In the genomic region with DNA sequence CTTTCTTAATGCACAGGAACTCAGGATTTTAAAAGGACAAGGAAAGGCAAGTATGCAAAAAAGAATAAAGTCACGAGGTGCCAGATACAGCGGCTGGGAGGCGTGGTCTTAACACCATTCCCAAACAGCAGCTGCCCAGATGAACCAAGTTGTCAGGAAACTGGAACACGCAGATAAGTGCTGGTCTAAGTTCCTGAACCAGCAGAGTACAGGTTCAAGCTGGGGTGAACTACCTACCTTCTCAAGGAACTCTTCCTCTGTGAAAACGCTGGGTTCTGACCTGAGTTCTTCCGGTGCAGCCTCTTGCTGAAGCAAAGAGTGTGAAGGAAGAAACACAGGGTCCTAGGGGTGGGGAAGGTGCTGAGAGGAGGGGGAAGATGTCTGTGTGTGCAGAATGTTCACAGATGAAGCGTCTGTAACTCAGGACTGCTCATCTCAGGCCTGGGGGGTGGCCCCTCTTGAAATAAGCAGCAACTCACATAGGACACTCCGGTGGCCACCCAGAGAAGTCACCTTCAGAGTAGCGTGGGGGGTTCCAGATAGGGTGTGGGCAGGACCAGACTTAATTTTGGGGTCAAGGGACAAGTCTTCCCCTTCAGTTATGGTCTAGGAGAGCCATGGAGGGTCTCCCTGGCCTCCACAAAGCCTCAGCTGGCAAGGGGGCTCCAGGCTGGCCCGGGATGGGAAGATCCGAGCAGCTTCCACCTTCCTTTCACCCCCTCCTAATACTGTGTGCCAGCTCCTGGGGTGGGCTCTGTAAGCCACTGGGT, we compare ENCODE assay signal across 2 cellular contexts.
A peak's percentile ranks its signal among the peaks of the same experiment; 100 is the strongest.
TF ChIP-seq lines count a peak whose summit lies in the region.

No MANE protein-coding gene starts in this region.

TF ChIP-seq in liver, 16 proteins besides CTCF, POLR2A, EP300 and RAD21:
- TF ChIP-seq RXRA (IDR thresholded peaks at IDR 0.05) (peak in 1 of 2 donors; percentile 7), NR2F2 (IDR thresholded peaks at IDR 0.05) (peak; percentile 64), EGR1 (IDR thresholded peaks at IDR 0.05; ENCODE audit: low read depth in 2 of 2) (no peak)
- TF ChIP-seq, protein P1, sequence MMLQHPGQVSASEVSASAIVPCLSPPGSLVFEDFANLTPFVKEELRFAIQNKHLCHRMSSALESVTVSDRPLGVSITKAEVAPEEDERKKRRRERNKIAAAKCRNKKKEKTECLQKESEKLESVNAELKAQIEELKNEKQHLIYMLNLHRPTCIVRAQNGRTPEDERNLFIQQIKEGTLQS (IDR thresholded peaks at IDR 0.05), result no peak
TF ChIP-seq in liver: peak in this region for 2.

TF ChIP-seq in HepG2, 621 proteins besides CTCF, POLR2A, EP300 and RAD21:
- TF ChIP-seq GABPA (IDR thresholded peaks at IDR 0.05; ENCODE audit: low read depth, low read length), result no peak
- no peak for TF ChIP-seq GABPA (CRISPR knock-in tag; IDR thresholded peaks at IDR 0.05; ENCODE audit: low read depth)
- TF ChIP-seq, protein P2, sequence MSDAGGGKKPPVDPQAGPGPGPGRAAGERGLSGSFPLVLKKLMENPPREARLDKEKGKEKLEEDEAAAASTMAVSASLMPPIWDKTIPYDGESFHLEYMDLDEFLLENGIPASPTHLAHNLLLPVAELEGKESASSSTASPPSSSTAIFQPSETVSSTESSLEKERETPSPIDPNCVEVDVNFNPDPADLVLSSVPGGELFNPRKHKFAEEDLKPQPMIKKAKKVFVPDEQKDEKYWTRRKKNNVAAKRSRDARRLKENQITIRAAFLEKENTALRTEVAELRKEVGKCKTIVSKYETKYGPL (CRISPR knock-in tag; IDR thresholded peaks at IDR 0.05), result no peak
- TF ChIP-seq, protein P3, sequence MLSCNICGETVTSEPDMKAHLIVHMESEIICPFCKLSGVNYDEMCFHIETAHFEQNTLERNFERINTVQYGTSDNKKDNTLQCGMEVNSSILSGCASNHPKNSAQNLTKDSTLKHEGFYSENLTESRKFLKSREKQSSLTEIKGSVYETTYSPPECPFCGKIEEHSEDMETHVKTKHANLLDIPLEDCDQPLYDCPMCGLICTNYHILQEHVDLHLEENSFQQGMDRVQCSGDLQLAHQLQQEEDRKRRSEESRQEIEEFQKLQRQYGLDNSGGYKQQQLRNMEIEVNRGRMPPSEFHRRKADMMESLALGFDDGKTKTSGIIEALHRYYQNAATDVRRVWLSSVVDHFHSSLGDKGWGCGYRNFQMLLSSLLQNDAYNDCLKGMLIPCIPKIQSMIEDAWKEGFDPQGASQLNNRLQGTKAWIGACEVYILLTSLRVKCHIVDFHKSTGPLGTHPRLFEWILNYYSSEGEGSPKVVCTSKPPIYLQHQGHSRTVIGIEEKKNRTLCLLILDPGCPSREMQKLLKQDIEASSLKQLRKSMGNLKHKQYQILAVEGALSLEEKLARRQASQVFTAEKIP (CRISPR knock-in tag; IDR thresholded peaks at IDR 0.05; ENCODE audit: borderline replicate concordance), result no peak
- TF ChIP-seq BCL6 (CRISPR knock-in tag; IDR thresholded peaks at IDR 0.05), result no peak
- TF ChIP-seq ZNF598 (CRISPR knock-in tag; IDR thresholded peaks at IDR 0.05; ENCODE audit: borderline replicate concordance), result no peak
- no peak for TF ChIP-seq ZNF556 (CRISPR knock-in tag; IDR thresholded peaks at IDR 0.05; ENCODE audit: borderline replicate concordance)
